In genomic region chr5:79567926-79568549, GRCh38 we compare ENCODE assay signal across 27 cellular contexts. TPM values are rescaled to one million over a fixed set of nuclear protein-coding genes. Genes with fewer than 3 reads are reported as not detected.
A peak's percentile ranks its signal among the peaks of the same experiment; 100 is the strongest.
DNase-seq lines count a peak whose midpoint lies in the region; ATAC-seq, FAIRE-seq and TF ChIP-seq lines count a peak whose summit lies in the region.
"Had no signal": no experiment of that assay in that cellular context is flagged by ENCODE, and none has a peak within 500 bp of the region (broad histone marks: within the 10 kb centered on the region; RNA-seq: fewer than 3 reads in every experiment).

No MANE protein-coding gene starts in this region.

- H3K27me3 ChIP-seq in A673 (replicated peaks; ENCODE audit: insufficient read depth, low read depth, low read length, poor library complexity) (peaks cover 62% of the 10 kb centered on the region), K562 (ENCODE audit: control insufficient read depth in 2 of 2, insufficient read depth in 2 of 2, low read length in 2 of 2) (no peaks in the 10 kb centered on the region), breast epithelium (no peaks in the 10 kb centered on the region)
- H3K27me3 ChIP-seq: BLaER1 treated with 17β-estradiol and CSF1 and Interleukin-3, amounts not matched to agents 10 nM and 100 nM; brain microvascular endothelial cell had no signal

- H3K79me2 ChIP-seq in K562 (ENCODE audit: control insufficient read depth, insufficient read depth, low read length) = no peaks in the 10 kb centered on the region

- TF ChIP-seq POLR2A in K562 (conservative IDR thresholded peaks at IDR 0.05) = no peak
- TF ChIP-seq POLR2A in breast epithelium (IDR thresholded peaks at IDR 0.05) = no peak

- no peak for TF ChIP-seq RAD21 in K562 (CRISPR knock-in tag; conservative IDR thresholded peaks at IDR 0.05 in 1 of 2, IDR thresholded peaks at IDR 0.05 in 1 of 2)

- ATAC-seq in K562 = no peak
- no peak for ATAC-seq in HG02623 (IDR thresholded peaks at IDR 0.05; ENCODE audit: unreplicated experiment)
- no peak for ATAC-seq in HG02610 (IDR thresholded peaks at IDR 0.05; ENCODE audit: unreplicated experiment)
- ATAC-seq: activated CD8-positive, alpha-beta T cell treated with anti-CD3 and anti-CD28 coated beads for 36 hours; activated naive CD8-positive, alpha-beta T cell treated with anti-CD3 and anti-CD28 coated beads, Interleukin-2, amount 50 U/mL, for 24 hours; HCT116 had no signal

- H3K36me3 ChIP-seq in A673 (ENCODE audit: insufficient read depth, low read length, poor library complexity, severe bottlenecking) = no peaks in the 10 kb centered on the region
- no peaks in the 10 kb centered on the region for H3K36me3 ChIP-seq in K562 (ENCODE audit: control insufficient read depth, insufficient read depth, low read length)
- no peaks in the 10 kb centered on the region for H3K36me3 ChIP-seq in breast epithelium
- H3K36me3 ChIP-seq: BLaER1 treated with 17β-estradiol and CSF1 and Interleukin-3, amounts not matched to agents 10 nM and 100 nM; brain microvascular endothelial cell had no signal

- POLR2A ChIA-PET in A673 (lab: Charles Lee; ENCODE audit: low non-redundant PET) (no interaction called here), K562 (lab: Yijun Ruan, JAX) (interaction anchor here (1.4 kb wide), 1 partner anchor 18 kb away, joined by 3 read pairs; no protein-coding TSS in a partner anchor)

- H3K27ac ChIP-seq in A673 (ENCODE audit: low read depth, low read length, poor library complexity, severe bottlenecking) (peak overlapping the region; percentile 49), K562 (ENCODE audit: extremely low read depth, low read depth, low read length) (no peak overlapping the region), breast epithelium (no peak overlapping the region)
- H3K27ac ChIP-seq: BLaER1 treated with 17β-estradiol and CSF1 and Interleukin-3, amounts not matched to agents 10 nM and 100 nM; brain microvascular endothelial cell had no signal

- H2AFZ ChIP-seq in K562 (ENCODE audit: low read depth, low read length) = peak overlapping the region; percentile 73

- BruUV-seq in A673 (replicated peaks; lab: Mats Ljungman, UMichigan) = TSS peak; percentile 89
- no TSS peak for BruUV-seq in K562 (replicated peaks; lab: Mats Ljungman, UMichigan)

- H4K20me1 ChIP-seq in K562 (replicated peaks; ENCODE audit: control insufficient read depth, insufficient read depth, low read length) = no peaks in the 10 kb centered on the region
- H4K20me1 ChIP-seq: BLaER1 treated with 17β-estradiol and CSF1 and Interleukin-3, amounts not matched to agents 10 nM and 100 nM had no signal

- H3K4me3 ChIP-seq in A673 (ENCODE audit: low read depth, low read length, poor library complexity, severe bottlenecking) = no peak overlapping the region
- H3K4me3 ChIP-seq in K562 = no peak overlapping the region
- no peak overlapping the region for H3K4me3 ChIP-seq in fibroblast of the aortic adventitia (ENCODE audit: low read depth, low read length)
- no peak overlapping the region for H3K4me3 ChIP-seq in breast epithelium
- H3K4me3 ChIP-seq: BLaER1 treated with 17β-estradiol and CSF1 and Interleukin-3, amounts not matched to agents 10 nM and 100 nM; smooth muscle cell had no signal

- H3K4me2 ChIP-seq in K562 (ENCODE audit: insufficient read depth, low read length) = no peak overlapping the region
- H3K4me2 ChIP-seq: smooth muscle cell had no signal

- H3K4me1 ChIP-seq in A673 (ENCODE audit: insufficient read depth, low read length, poor library complexity, severe bottlenecking) (peaks cover 17% of the 10 kb centered on the region), K562 (replicated peaks in 1 of 2; ENCODE audit: control insufficient read depth in 2 of 2, insufficient read depth in 2 of 2, low read length in 2 of 2) (no peaks in the 10 kb centered on the region), breast epithelium (no peaks in the 10 kb centered on the region)

- in situ Hi-C loops in K562 (cut with MboI) = no loop called here

- 38% methylated on average over 5 of the region's 6 CpGs for WGBS in K562 (ENCODE audit: insufficient coverage, low coverage, missing lambda C conversion rate)

- CTCF ChIA-PET in A673 (lab: Charles Lee) (interaction anchor here (0.7 kb wide), 2 partner anchors 55 to 72 kb away, joined by 3 read pairs; no protein-coding TSS in a partner anchor), K562 (lab: Yijun Ruan, JAX; ENCODE audit: low intra/inter-chr PET ratio) (no interaction called here)

- intact Hi-C loops in A673 (cut with micrococcal nuclease; ENCODE audit: unreplicated experiment) (no loop called here), K562 (cut with micrococcal nuclease) (no loop called here), breast epithelium (cut with DNase I; ENCODE audit: low total_unique reads) (no loop called here)

- peak; percentile 65 for DNase-seq in A673 (ENCODE audit: low spot score)
- peak; percentile 12 for DNase-seq in HCEC 1CT
- no peak for DNase-seq in K562 (ENCODE audit: extremely low read depth in 1 of 4, low spot score in 3 of 4)
- peak; percentile 72 for DNase-seq in fibroblast of the aortic adventitia (ENCODE audit: low read depth)
- no peak for DNase-seq in NOMO-1 treated with DMSO at 0.1 percent for 48 hours (lab: John Stamatoyannopoulos, UW; ENCODE audit: unreplicated experiment)
- DNase-seq in breast epithelium (ENCODE audit: low spot score in 2 of 2) = no peak
- DNase-seq: activated CD4-positive, CD25-positive, alpha-beta regulatory T cell treated with anti-CD3 and anti-CD28 coated beads, Interleukin-2, amount 50 U/mL, for 72 hours; activated CD8-positive, alpha-beta T cell treated with anti-CD3 and anti-CD28 coated beads for 36 hours; activated effector memory CD4-positive, alpha-beta T cell treated with Interleukin-2 at 50 U/mL for 16 hours; activated naive CD8-positive, alpha-beta T cell treated with anti-CD3 and anti-CD28 coated beads, Interleukin-2, amount 50 U/mL, for 24 hours; brain microvascular endothelial cell; cortex of kidney; DMS79 treated with DMSO at 0.1 percent for 48 hours; NCI-H1092 treated with DMSO at 0.1 percent for 48 hours; NCI-H2029; NCI-H345; SHP77; stimulated activated CD4-positive, alpha-beta T cell treated with anti-CD3 and anti-CD28 coated beads, Interleukin-2, amount 100 ng/mL, for 24 hours; substantia nigra had no signal

- no peak for TF ChIP-seq EP300 in K562 (IDR thresholded peaks at IDR 0.05; ENCODE audit: low read length)

- no peaks in the 10 kb centered on the region for H3K9me1 ChIP-seq in K562 (ENCODE audit: control insufficient read depth, insufficient read depth, low read length)

- H3K9me3 ChIP-seq in A673 (ENCODE audit: low read depth, low read length, poor library complexity, severe bottlenecking) = no peaks in the 10 kb centered on the region
- no peaks in the 10 kb centered on the region for H3K9me3 ChIP-seq in K562 (replicated peaks; ENCODE audit: control insufficient read depth, insufficient read depth, low read depth, low read length)
- H3K9me3 ChIP-seq in breast epithelium = no peaks in the 10 kb centered on the region

- FAIRE-seq in K562 (lab: Jason Lieb, UNC) = no peak
- FAIRE-seq: A204.1, GM12892, urothelium cell line had no signal

- no peak for TF ChIP-seq CTCF in A673 (conservative IDR thresholded peaks at IDR 0.05; ENCODE audit: low read depth, low read length)
- TF ChIP-seq CTCF in K562 (IDR thresholded peaks at IDR 0.05 in 2 of 3, conservative IDR thresholded peaks at IDR 0.05 in 1 of 3; ENCODE audit: insufficient read depth in 2 of 3, low read depth in 1 of 3, low read length in 3 of 3) = no peak
- no peak for TF ChIP-seq CTCF in fibroblast of the aortic adventitia (IDR thresholded peaks at IDR 0.05; ENCODE audit: insufficient read depth, low read length)
- no peak for TF ChIP-seq CTCF in breast epithelium (IDR thresholded peaks at IDR 0.05)

- H3K9ac ChIP-seq in K562 (ENCODE audit: insufficient read depth in 1 of 2, low read depth in 2 of 2, low read length in 2 of 2) = no peak overlapping the region
- H3K9ac ChIP-seq: BLaER1 treated with 17β-estradiol and CSF1 and Interleukin-3, amounts not matched to agents 10 nM and 100 nM had no signal

RNA-seq across cellular contexts. Expression of gene TENT2, which starts 44.2 kb away (rescaled TPM):
- 56.3 and 59.6 TPM in 2 replicates for total RNA-seq in A673 (2021)
- 138 and 372 TPM in 2 replicates for total RNA-seq in K562 (2011; cell fraction: chromatin; rRNA removed; ENCODE audit: low replicate concordance)
- total RNA-seq in K562 (2011; cell fraction: nucleolus; rRNA removed) = 46.2 and 68.8 TPM in 2 replicates
- 161 and 303 TPM in 2 replicates for total RNA-seq in K562 (2011; cell fraction: nucleoplasm; rRNA removed)
- 43.5 and 58.8 TPM in 2 replicates for total RNA-seq in K562 (2014; rRNA removed)
- 83.4 and 88.1 TPM in 2 replicates for total RNA-seq in K562 (2014; rRNA removed; fragmentation: Illumina TruSeq; extraction: Trizol)
- total RNA-seq in K562 (2015; rRNA removed; fragmentation: Illumina TruSeq; extraction: Trizol) = 81.0 and 84.3 TPM in 2 replicates
- total RNA-seq in K562 (2021) = 73.3 and 76.6 TPM in 2 replicates
- 98.3 and 111 TPM in 2 replicates for polyA plus RNA-seq in K562 (2011; rRNA removed)
- polyA plus RNA-seq in K562 (2011; cell fraction: cytosol; rRNA removed) = 48.3 and 64.7 TPM in 2 replicates
- polyA plus RNA-seq in K562 (2011; cell fraction: nucleus; rRNA removed) = 81.2 and 132 TPM in 2 replicates
- polyA plus RNA-seq in K562 (2012) = 36.8 and 45.9 TPM in 2 replicates
- polyA plus RNA-seq in K562 (2014; fragmentation: Illumina TruSeq; extraction: Trizol) = 63.3 and 84.4 TPM in 2 replicates
- polyA plus RNA-seq in K562 (2014; fragmentation: Nextera tagmentation; extraction: Ambion mirVana) = 10 to 100 TPM; 29.0 to 39.4 TPM
- polyA plus RNA-seq in K562 (2014; rRNA removed) = 38.5 and 44.3 TPM in 2 replicates
- polyA minus RNA-seq in K562 (2011; rRNA and poly(A)+ RNA removed) = 151 and 190 TPM in 2 replicates
- 45.4 and 47.5 TPM in 2 replicates for polyA minus RNA-seq in K562 (2011; cell fraction: cytosol; rRNA and poly(A)+ RNA removed)
- 68.1 and 142 TPM in 2 replicates for polyA minus RNA-seq in K562 (2011; cell fraction: nucleus; rRNA and poly(A)+ RNA removed)
- 56.1 and 60.3 TPM in 2 replicates for total RNA-seq in fibroblast of the aortic adventitia (ENCODE audit: low replicate concordance)
- 100 to 1,000 TPM in 1 of 3 donors, 10 to 100 TPM in 2; 92.4 to 141 (median 93.3) TPM for total RNA-seq in breast epithelium

RNA-seq across cellular contexts. Expression of gene HOMER1, which starts 54.1 kb away (rescaled TPM):
- total RNA-seq in A673 (2021) (34.0 and 37.0 TPM in 2 replicates), K562 (2014; rRNA removed) (9.9 and 11.0 TPM in 2 replicates), K562 (2014; rRNA removed; fragmentation: Illumina TruSeq; extraction: Trizol) (30.1 and 31.0 TPM in 2 replicates), K562 (2015; rRNA removed; fragmentation: Illumina TruSeq; extraction: Trizol) (35.7 and 39.9 TPM in 2 replicates), K562 (2021) (18.6 and 19.2 TPM in 2 replicates), fibroblast of the aortic adventitia (ENCODE audit: low replicate concordance) (5.4 and 6.8 TPM in 2 replicates), breast epithelium (10 to 100 TPM in 2 of 3 donors, 1 to 10 TPM in 1; 3.2 to 26.2 (median 18.7) TPM)
- total RNA-seq in K562 (2011; cell fraction: chromatin; rRNA removed; ENCODE audit: low replicate concordance) = 9.6 and 22.9 TPM in 2 replicates
- 7.6 and 9.0 TPM in 2 replicates for total RNA-seq in K562 (2011; cell fraction: nucleolus; rRNA removed)
- total RNA-seq in K562 (2011; cell fraction: nucleoplasm; rRNA removed) = 10.0 and 12.4 TPM in 2 replicates
- polyA plus RNA-seq in K562 (2011; rRNA removed) (9.0 and 9.4 TPM in 2 replicates), K562 (2014; fragmentation: Illumina TruSeq; extraction: Trizol) (13.6 and 14.0 TPM in 2 replicates), K562 (2014; fragmentation: Nextera tagmentation; extraction: Ambion mirVana) (1 to 10 TPM; 6.3 to 8.4 TPM), K562 (2014; rRNA removed) (6.6 and 7.0 TPM in 2 replicates)
- 1.9 and 3.7 TPM in 2 replicates for polyA plus RNA-seq in K562 (2011; cell fraction: cytosol; rRNA removed)
- 2.7 and 3.4 TPM in 2 replicates for polyA plus RNA-seq in K562 (2011; cell fraction: nucleus; rRNA removed)
- polyA plus RNA-seq in K562 (2012) = 5.8 and 13.7 TPM in 2 replicates
- polyA minus RNA-seq in K562 (2011; rRNA and poly(A)+ RNA removed) = 36.1 and 36.9 TPM in 2 replicates
- polyA minus RNA-seq in K562 (2011; cell fraction: cytosol; rRNA and poly(A)+ RNA removed) = 21.1 and 21.9 TPM in 2 replicates
- 10.6 and 18.3 TPM in 2 replicates for polyA minus RNA-seq in K562 (2011; cell fraction: nucleus; rRNA and poly(A)+ RNA removed)

Comparison
In these comparisons a context has a peak if more than half of its experiments do, and no peak if none do; other contexts are left out.
1. DNase-seq: peak in A673 (single experiment), HCEC 1CT (single experiment) and fibroblast of the aortic adventitia (single experiment); none in K562 (0 of 4), NOMO-1 treated with DMSO at 0.1 percent for 48 hours (single experiment) and breast epithelium (0 of 2).